8 cellular contexts compared by ENCODE assay signal in the genomic region with DNA sequence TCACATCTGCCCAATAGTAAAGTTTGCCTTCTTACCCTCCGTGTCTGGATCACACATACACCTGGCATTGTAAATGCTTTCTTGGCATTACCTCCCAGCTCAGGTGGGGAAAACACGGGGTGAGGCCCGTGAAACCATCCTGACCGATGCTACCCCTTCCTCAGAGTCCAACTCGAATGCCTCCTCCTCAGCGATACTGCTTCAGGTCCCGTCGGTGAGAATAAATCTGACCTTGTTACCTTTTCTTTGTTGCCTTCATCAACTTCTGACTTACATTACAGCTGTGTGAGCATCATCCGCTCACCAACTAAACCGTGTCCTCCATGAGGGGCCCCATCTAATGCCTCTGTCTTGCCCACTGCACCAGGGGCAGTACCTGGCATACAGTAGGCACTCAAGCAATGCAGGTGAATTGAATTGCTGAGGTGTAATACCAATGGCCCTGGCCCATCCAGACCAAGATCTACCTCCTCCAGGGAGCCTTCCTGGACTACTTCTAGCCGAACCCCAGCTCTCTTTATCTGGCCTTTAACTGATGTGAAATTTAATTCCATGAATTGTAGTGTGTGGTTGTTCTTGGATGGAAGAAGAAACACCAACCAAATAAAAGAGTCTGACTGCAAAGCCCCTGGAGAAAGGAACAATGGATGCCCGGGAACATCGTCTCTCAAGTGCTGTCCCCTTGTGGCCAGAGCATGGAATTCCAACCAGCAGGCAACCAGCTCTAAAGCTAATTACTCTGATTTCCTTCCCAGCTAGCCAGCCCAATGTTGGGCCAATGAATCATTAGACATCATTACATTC.
DNase-seq lines count a peak whose midpoint lies in the region; TF ChIP-seq lines count a peak whose summit lies in the region.

No MANE protein-coding gene starts in this region.

- H3K4me3 ChIP-seq in MM.1S (ENCODE audit: low read length) = no peak overlapping the region
- no peak overlapping the region for H3K4me3 ChIP-seq in retinal pigment epithelial cell (ENCODE audit: low read length)

- DNase-seq in activated CD4-positive, alpha-beta T cell treated with anti-CD3 and anti-CD28 coated beads, Interleukin-2, amount 10 ng/mL, durations not matched to agents 24 days and 14 days = peak; percentile 61
- DNase-seq in activated CD4-positive, alpha-beta T cell treated with anti-CD3 and anti-CD28 coated beads, Interleukin-2, amount 50 U/mL, for 1 hour = no peak
- DNase-seq in MM.1S = no peak
- peak; percentile 82 for DNase-seq in SW480 (ENCODE audit: low spot score)
- peak; percentile 28 for DNase-seq in germinal center (ENCODE audit: low spot score)
- DNase-seq in retinal pigment epithelial cell (ENCODE audit: low read depth) = no peak
- no peak for DNase-seq in activated CD4-positive, CD25-positive, alpha-beta regulatory T cell (lab: John Stamatoyannopoulos, UW)
- DNase-seq in NCI-H345 (lab: John Stamatoyannopoulos, UW) = no peak

- H3K4me2 ChIP-seq in MM.1S (ENCODE audit: low read depth, low read length) = no peak overlapping the region

- H4K20me1 ChIP-seq in MM.1S (ENCODE audit: insufficient read depth, low read length) = no peaks in the 10 kb centered on the region

- intact Hi-C loops in activated CD4-positive, alpha-beta T cell treated with anti-CD3 and anti-CD28 coated beads, Interleukin-2, amount 10 ng/mL, durations not matched to agents 24 days and 14 days (cut with micrococcal nuclease) = loop anchor here (5.0 to 10.0 kb wide), 2 partner anchors 432 to 490 kb away; no protein-coding TSS in a partner anchor

- H3K36me3 ChIP-seq in MM.1S (replicated peaks; ENCODE audit: insufficient read depth, low read length) = no peaks in the 10 kb centered on the region

- H3K9me3 ChIP-seq in MM.1S (replicated peaks; ENCODE audit: insufficient read depth, low read length) = no peaks in the 10 kb centered on the region

- H3K79me2 ChIP-seq in MM.1S (ENCODE audit: low read length) = no peaks in the 10 kb centered on the region

- no peaks in the 10 kb centered on the region for H3K36me3 Mint-ChIP-seq in activated CD4-positive, alpha-beta T cell treated with anti-CD3 and anti-CD28 coated beads, Interleukin-2, amount 10 ng/mL, durations not matched to agents 24 days and 14 days (ENCODE audit: low read depth)

- no peak overlapping the region for H3K9ac ChIP-seq in MM.1S (ENCODE audit: low read length)

- H3K9me2 ChIP-seq in MM.1S (replicated peaks; ENCODE audit: insufficient read depth, low read length) = no peaks in the 10 kb centered on the region

- peaks cover 79% of the 10 kb centered on the region for H3K27me3 ChIP-seq in MM.1S (replicated peaks; ENCODE audit: insufficient read depth, low read length)

- no peaks in the 10 kb centered on the region for H3K9me3 Mint-ChIP-seq in activated CD4-positive, alpha-beta T cell treated with anti-CD3 and anti-CD28 coated beads, Interleukin-2, amount 10 ng/mL, durations not matched to agents 24 days and 14 days

- no peaks in the 10 kb centered on the region for H3K27me3 Mint-ChIP-seq in activated CD4-positive, alpha-beta T cell treated with anti-CD3 and anti-CD28 coated beads, Interleukin-2, amount 10 ng/mL, durations not matched to agents 24 days and 14 days

- no peaks in the 10 kb centered on the region for H3F3A ChIP-seq in MM.1S (ENCODE audit: insufficient read depth, low read length)

- H3K27ac Mint-ChIP-seq in activated CD4-positive, alpha-beta T cell treated with anti-CD3 and anti-CD28 coated beads, Interleukin-2, amount 10 ng/mL, durations not matched to agents 24 days and 14 days = no peak overlapping the region

- no peak overlapping the region for H3K4me3 Mint-ChIP-seq in activated CD4-positive, alpha-beta T cell treated with anti-CD3 and anti-CD28 coated beads, Interleukin-2, amount 10 ng/mL, durations not matched to agents 24 days and 14 days

- H3K4me1 Mint-ChIP-seq in activated CD4-positive, alpha-beta T cell treated with anti-CD3 and anti-CD28 coated beads, Interleukin-2, amount 10 ng/mL, durations not matched to agents 24 days and 14 days = no peaks in the 10 kb centered on the region

- H3K27ac ChIP-seq in MM.1S (ENCODE audit: low read length) = no peak overlapping the region

- H3K4me1 ChIP-seq in MM.1S (ENCODE audit: low read length) = no peaks in the 10 kb centered on the region

- no peak overlapping the region for H2AFZ ChIP-seq in MM.1S (ENCODE audit: low read length)

- TF ChIP-seq CTCF in MM.1S (IDR thresholded peaks at IDR 0.05; ENCODE audit: low read length) (peak; percentile 87), retinal pigment epithelial cell (conservative IDR thresholded peaks at IDR 0.05; ENCODE audit: low read depth, low read length) (peak; percentile 96)

Comparison
In these comparisons a context has a peak if more than half of its experiments do, and no peak if none do; other contexts are left out.
1. DNase-seq: peak in activated CD4-positive, alpha-beta T cell treated with anti-CD3 and anti-CD28 coated beads, Interleukin-2, amount 10 ng/mL, durations not matched to agents 24 days and 14 days (single experiment), SW480 (single experiment) and germinal center (single experiment); none in activated CD4-positive, alpha-beta T cell treated with anti-CD3 and anti-CD28 coated beads, Interleukin-2, amount 50 U/mL, for 1 hour (single experiment), MM.1S (single experiment), retinal pigment epithelial cell (single experiment), activated CD4-positive, CD25-positive, alpha-beta regulatory T cell (0 of 4) and NCI-H345 (single experiment).